ENCODE assay signal across 8 cellular contexts in the genomic region with DNA sequence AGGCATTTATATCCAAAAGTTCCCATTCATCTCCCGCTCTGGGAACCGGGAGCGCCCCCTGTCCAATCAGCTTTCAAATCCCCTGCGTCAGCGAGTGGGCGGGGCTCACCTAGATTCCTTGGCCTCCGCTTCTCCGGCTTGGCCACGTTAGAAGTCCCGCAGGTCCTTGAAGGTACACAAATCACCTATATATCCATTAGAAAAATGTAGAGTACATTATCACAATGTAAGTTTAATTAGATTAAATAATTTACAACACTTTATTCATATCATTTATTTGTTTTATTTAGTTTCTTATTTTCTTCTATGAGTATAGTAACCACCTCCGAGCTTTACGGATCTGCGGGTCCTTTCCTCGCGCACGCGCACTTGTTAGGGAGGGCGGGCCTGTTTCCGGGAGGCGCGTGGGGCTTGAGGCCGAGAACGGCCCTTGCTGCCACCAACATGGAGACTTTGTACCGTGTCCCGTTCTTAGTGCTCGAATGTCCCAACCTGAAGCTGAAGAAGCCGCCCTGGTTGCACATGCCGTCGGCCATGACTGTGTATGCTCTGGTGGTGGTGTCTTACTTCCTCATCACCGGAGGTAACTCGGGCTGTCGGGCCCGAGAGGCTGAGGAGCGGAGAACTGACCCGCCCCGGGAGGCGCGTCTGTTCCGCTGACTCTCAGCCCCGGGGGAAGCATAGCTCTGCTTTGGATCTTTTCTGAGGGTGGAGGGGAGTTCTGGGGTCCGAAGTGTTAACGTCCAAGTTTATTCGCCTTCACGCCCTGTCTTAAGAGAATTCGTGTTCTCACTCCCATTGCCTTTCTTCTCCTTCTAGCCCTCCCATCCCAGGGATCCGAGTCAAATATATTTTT. TPM values are rescaled to one million over a fixed set of nuclear protein-coding genes. Genes with fewer than 3 reads are reported as not detected.
DNase-seq lines count a peak whose midpoint lies in the region; ATAC-seq lines count a peak whose summit lies in the region.

Gene OSTC (plus strand): TSS at position 388 of the 856 bp plus-strand sequence. CDS start 57 bp downstream, at position 445.

- DNase-seq in NCI-H2081 (lab: John Stamatoyannopoulos, UW) = peak; percentile 86 to 89
- peak; percentile 84 for DNase-seq in T1000 (lab: John Stamatoyannopoulos, UW)
- DNase-seq in astrocyte of the hippocampus (ENCODE audit: low read depth, low spot score) = peak; percentile 98
- DNase-seq in hepatic stellate cell (ENCODE audit: low spot score) = peak; percentile 91
- peak; percentile 96 to 98 for DNase-seq in aorta

- peak within 1 kb of the TSS; percentile 95 for H3K9ac ChIP-seq in rectal smooth muscle tissue (ENCODE audit: low read length)

- H3K4me1 ChIP-seq in rectal smooth muscle tissue (ENCODE audit: control insufficient read depth, insufficient read depth, low read length) (peaks cover 4% of the 10 kb centered on the region), aorta (ENCODE audit: control insufficient read depth in 1 of 2, insufficient read depth in 2 of 2, low read length in 2 of 2) (no peaks in the 10 kb centered on the region)

- H3K9me3 ChIP-seq in aorta (ENCODE audit: control insufficient read depth, low read length) = no peaks in the 10 kb centered on the region

- 0% methylated on average over 46 of the region's 46 CpGs for WGBS in aorta, 2 donors

- H3K27me3 ChIP-seq in rectal smooth muscle tissue (ENCODE audit: control insufficient read depth, insufficient read depth, low read length) (no peaks in the 10 kb centered on the region), aorta (ENCODE audit: control insufficient read depth in 1 of 2, insufficient read depth in 2 of 2, low read length in 1 of 2) (no peaks in the 10 kb centered on the region)

- peak within 1 kb of the TSS; percentile 94 for H3K4me3 ChIP-seq in rectal smooth muscle tissue (ENCODE audit: low read length)
- peak within 1 kb of the TSS; percentile 39 to 95 for H3K4me3 ChIP-seq in aorta (ENCODE audit: low read length in 2 of 2)

- intact Hi-C loops in aorta (cut with DNase I) = loop anchor here in 1 of 2 donors (2.0 kb wide), 1 partner anchor 30 kb away; the partner anchor contains the start of gene RPL34

- ATAC-seq in GM18508 (IDR thresholded peaks at IDR 0.05; ENCODE audit: insufficient read depth, unreplicated experiment) (peak; percentile 89), HG03025 (IDR thresholded peaks at IDR 0.05; ENCODE audit: low FRiP score, unreplicated experiment) (peak; percentile 95), aorta (ENCODE audit: low FRiP score) (peak; percentile 99)

- H3K36me3 ChIP-seq in rectal smooth muscle tissue (ENCODE audit: control insufficient read depth, insufficient read depth, low read length) (no peaks in the 10 kb centered on the region), aorta (ENCODE audit: control insufficient read depth in 1 of 2, insufficient read depth in 2 of 2, low read length in 1 of 2) (no peaks in the 10 kb centered on the region)

- H3K27ac ChIP-seq in rectal smooth muscle tissue (ENCODE audit: low read depth, low read length) (peak within 1 kb of the TSS; percentile 83), aorta (ENCODE audit: low read depth in 1 of 2, low read length in 2 of 2) (peak within 1 kb of the TSS in 1 of 2 donors; percentile 65)

RNA-seq across cellular contexts. Expression of gene OSTC, which starts in this region (rescaled TPM):
- total RNA-seq in aorta = 10 to 100 TPM; 63.5 to 67.2 TPM
- polyA plus RNA-seq in aorta = 100 to 1,000 TPM in 1 of 2 donors, 10 to 100 TPM in 1; 96.8 to 110 TPM
